13 cellular contexts compared by ENCODE assay signal in the genomic region with DNA sequence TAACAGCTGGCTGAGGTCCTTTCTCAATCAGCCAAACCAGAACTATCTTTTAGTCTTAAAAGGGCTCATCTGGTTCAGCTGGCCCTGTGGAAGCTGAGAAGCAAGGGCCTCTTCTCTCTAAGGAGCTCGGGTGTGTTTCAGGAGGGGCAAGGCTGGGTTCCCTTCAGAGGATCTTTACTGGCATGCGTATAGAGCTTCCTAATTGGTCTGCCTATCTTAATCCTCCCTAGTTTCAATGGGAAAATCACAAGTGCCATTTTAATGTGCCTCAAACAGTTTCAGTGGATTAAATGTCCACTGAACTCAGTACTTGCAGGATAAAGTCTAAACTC.
DNase-seq lines count a peak whose midpoint lies in the region; TF ChIP-seq lines count a peak whose summit lies in the region.
"Had no signal": no experiment of that assay in that cellular context is flagged by ENCODE, and none has a peak within 500 bp of the region (broad histone marks: within the 10 kb centered on the region; RNA-seq: fewer than 3 reads in every experiment).

No MANE protein-coding gene starts in this region.

- H3K4me3 Mint-ChIP-seq in activated naive CD4-positive, alpha-beta T cell treated with anti-CD3 and anti-CD28 coated beads, Interleukin-2, amount 10 ng/mL, durations not matched to agents 7 days and 5 days: no peak overlapping the region
- no peak overlapping the region for H3K4me3 Mint-ChIP-seq in activated CD4-positive, alpha-beta memory T cell treated with anti-CD3 and anti-CD28 coated beads, Interleukin-2, amount 10 ng/mL, durations not matched to agents 7 days and 5 days
- H3K4me3 Mint-ChIP-seq: activated T-cell treated with anti-CD3 and anti-CD28 coated beads, Interleukin-2, amount 50 U/mL, for 72 hours had no signal

- H3K4me3 ChIP-seq in fibroblast of lung (replicated peaks in 1 of 4; ENCODE audit: control extremely low read depth in 1 of 4, insufficient read depth in 1 of 4, low read depth in 3 of 4, low read length in 4 of 4): no peak overlapping the region
- no peak overlapping the region for H3K4me3 ChIP-seq in retinal pigment epithelial cell (ENCODE audit: low read length)
- H3K4me3 ChIP-seq: BLaER1, mucosa of descending colon had no signal

- H3K36me3 Mint-ChIP-seq in activated naive CD4-positive, alpha-beta T cell treated with anti-CD3 and anti-CD28 coated beads, Interleukin-2, amount 10 ng/mL, durations not matched to agents 7 days and 5 days: no peaks in the 10 kb centered on the region
- H3K36me3 Mint-ChIP-seq in activated CD4-positive, alpha-beta memory T cell treated with anti-CD3 and anti-CD28 coated beads, Interleukin-2, amount 10 ng/mL, durations not matched to agents 7 days and 5 days (ENCODE audit: low read depth): no peaks in the 10 kb centered on the region

- H3K27ac Mint-ChIP-seq in activated naive CD4-positive, alpha-beta T cell treated with anti-CD3 and anti-CD28 coated beads, Interleukin-2, amount 10 ng/mL, durations not matched to agents 7 days and 5 days: no peak overlapping the region
- no peak overlapping the region for H3K27ac Mint-ChIP-seq in activated CD4-positive, alpha-beta memory T cell treated with anti-CD3 and anti-CD28 coated beads, Interleukin-2, amount 10 ng/mL, durations not matched to agents 7 days and 5 days
- H3K27ac Mint-ChIP-seq: activated T-cell treated with anti-CD3 and anti-CD28 coated beads, Interleukin-2, amount 50 U/mL, for 72 hours had no signal

- DNase-seq in RWPE1 (ENCODE audit: low spot score) (no peak), fibroblast of lung (ENCODE audit: low read depth in 2 of 2) (no peak), retinal pigment epithelial cell (ENCODE audit: low read depth) (peak; percentile 29), AG08396 (ENCODE audit: low spot score) (no peak), NCI-H446 treated with DMSO at 0.1 percent for 48 hours (lab: John Stamatoyannopoulos, UW) (no peak)
- no peak for DNase-seq in activated naive CD4-positive, alpha-beta T cell treated with anti-CD3 and anti-CD28 coated beads, Interleukin-2, amount 10 ng/mL, durations not matched to agents 7 days and 5 days
- no peak for DNase-seq in activated CD4-positive, alpha-beta memory T cell treated with anti-CD3 and anti-CD28 coated beads, Interleukin-2, amount 10 ng/mL, durations not matched to agents 7 days and 5 days
- DNase-seq: activated T-cell treated with anti-CD3 and anti-CD28 coated beads, Interleukin-2, amount 50 U/mL, for 72 hours; mucosa of descending colon; MV-4-11; stimulated activated naive CD4-positive, alpha-beta T cell treated with Interleukin-2 at 50 U/mL for 16 hours had no signal

- TF ChIP-seq CTCF in C4-2B (conservative IDR thresholded peaks at IDR 0.05) (no peak), RWPE1 (conservative IDR thresholded peaks at IDR 0.05; ENCODE audit: low read depth) (no peak), fibroblast of lung (conservative IDR thresholded peaks at IDR 0.05 in 1 of 2, IDR thresholded peaks at IDR 0.05 in 1 of 2; ENCODE audit: low read depth in 1 of 2, low read length in 2 of 2) (no peak), retinal pigment epithelial cell (conservative IDR thresholded peaks at IDR 0.05; ENCODE audit: low read depth, low read length) (no peak)

- peaks cover 9% of the 10 kb centered on the region for H3K27me3 Mint-ChIP-seq in activated naive CD4-positive, alpha-beta T cell treated with anti-CD3 and anti-CD28 coated beads, Interleukin-2, amount 10 ng/mL, durations not matched to agents 7 days and 5 days
- peaks cover 17% of the 10 kb centered on the region for H3K27me3 Mint-ChIP-seq in activated CD4-positive, alpha-beta memory T cell treated with anti-CD3 and anti-CD28 coated beads, Interleukin-2, amount 10 ng/mL, durations not matched to agents 7 days and 5 days

- no peaks in the 10 kb centered on the region for H3K27me3 ChIP-seq in fibroblast of lung (ENCODE audit: control insufficient read depth, insufficient read depth, low read length)
- H3K27me3 ChIP-seq: BLaER1 had no signal

- no peak overlapping the region for H3K4me2 ChIP-seq in fibroblast of lung (ENCODE audit: extremely low read depth, insufficient read depth, low read length)
- H3K4me2 ChIP-seq: BLaER1 had no signal

- POLR2A ChIA-PET in RWPE1 (lab: Yijun Ruan, JAX; ENCODE audit: low non-redundant PET): no interaction called here
- POLR2A ChIA-PET in activated CD4-positive, alpha-beta memory T cell treated with anti-CD3 and anti-CD28 coated beads, Interleukin-2, amount 10 ng/mL, durations not matched to agents 7 days and 5 days (lab: Charles Lee): no interaction called here

- H3K36me3 ChIP-seq in fibroblast of lung (ENCODE audit: control insufficient read depth, insufficient read depth, low read length): no peaks in the 10 kb centered on the region

- no peaks in the 10 kb centered on the region for H4K20me1 ChIP-seq in fibroblast of lung (ENCODE audit: control insufficient read depth, extremely low read depth, insufficient read depth, low read length)
- H4K20me1 ChIP-seq: BLaER1 had no signal

- H3K4me1 Mint-ChIP-seq in activated naive CD4-positive, alpha-beta T cell treated with anti-CD3 and anti-CD28 coated beads, Interleukin-2, amount 10 ng/mL, durations not matched to agents 7 days and 5 days: no peaks in the 10 kb centered on the region
- H3K4me1 Mint-ChIP-seq in activated CD4-positive, alpha-beta memory T cell treated with anti-CD3 and anti-CD28 coated beads, Interleukin-2, amount 10 ng/mL, durations not matched to agents 7 days and 5 days: no peaks in the 10 kb centered on the region

- H3K4me1 ChIP-seq in fibroblast of lung (ENCODE audit: control insufficient read depth, extremely low read depth, insufficient read depth, low read length): peaks cover 6% of the 10 kb centered on the region
- H3K4me1 ChIP-seq: BLaER1 had no signal

- H3K9ac ChIP-seq in fibroblast of lung (ENCODE audit: insufficient read depth, low read length): no peak overlapping the region
- H3K9ac ChIP-seq: BLaER1 had no signal

- H3K9me3 ChIP-seq in fibroblast of lung (ENCODE audit: control insufficient read depth, insufficient read depth, low read depth, low read length): no peaks in the 10 kb centered on the region
- H3K9me3 ChIP-seq: BLaER1, mucosa of descending colon had no signal

- CTCF ChIA-PET in RWPE1 (lab: Yijun Ruan, JAX): interaction anchor here (0.7 to 2.6 kb wide), 5 partner anchors 24 to 337 kb away, joined by 3 to 7 read pairs (median 4); no protein-coding TSS in a partner anchor
- CTCF ChIA-PET in activated naive CD4-positive, alpha-beta T cell treated with anti-CD3 and anti-CD28 coated beads, Interleukin-2, amount 10 ng/mL, durations not matched to agents 7 days and 5 days (lab: Charles Lee): no interaction called here
- CTCF ChIA-PET in activated CD4-positive, alpha-beta memory T cell treated with anti-CD3 and anti-CD28 coated beads, Interleukin-2, amount 10 ng/mL, durations not matched to agents 7 days and 5 days (lab: Charles Lee): no interaction called here

- no peak overlapping the region for H2AFZ ChIP-seq in fibroblast of lung (ENCODE audit: low read length)

- peak overlapping the region; percentile 49 for H3K27ac ChIP-seq in C4-2B
- peak overlapping the region; percentile 55 for H3K27ac ChIP-seq in RWPE1
- H3K27ac ChIP-seq in fibroblast of lung (ENCODE audit: insufficient read depth, low read length): peak overlapping the region; percentile 70
- H3K27ac ChIP-seq: BLaER1 had no signal

- H3K79me2 ChIP-seq in fibroblast of lung (ENCODE audit: control insufficient read depth, insufficient read depth, low read length): no peaks in the 10 kb centered on the region

- H3K9me3 Mint-ChIP-seq in activated naive CD4-positive, alpha-beta T cell treated with anti-CD3 and anti-CD28 coated beads, Interleukin-2, amount 10 ng/mL, durations not matched to agents 7 days and 5 days: no peaks in the 10 kb centered on the region
- H3K9me3 Mint-ChIP-seq in activated CD4-positive, alpha-beta memory T cell treated with anti-CD3 and anti-CD28 coated beads, Interleukin-2, amount 10 ng/mL, durations not matched to agents 7 days and 5 days: no peaks in the 10 kb centered on the region
- H3K9me3 Mint-ChIP-seq: activated T-cell treated with anti-CD3 and anti-CD28 coated beads, Interleukin-2, amount 50 U/mL, for 72 hours had no signal
